Comparison of ENCODE assay signal across 29 cellular contexts in the genomic region with DNA sequence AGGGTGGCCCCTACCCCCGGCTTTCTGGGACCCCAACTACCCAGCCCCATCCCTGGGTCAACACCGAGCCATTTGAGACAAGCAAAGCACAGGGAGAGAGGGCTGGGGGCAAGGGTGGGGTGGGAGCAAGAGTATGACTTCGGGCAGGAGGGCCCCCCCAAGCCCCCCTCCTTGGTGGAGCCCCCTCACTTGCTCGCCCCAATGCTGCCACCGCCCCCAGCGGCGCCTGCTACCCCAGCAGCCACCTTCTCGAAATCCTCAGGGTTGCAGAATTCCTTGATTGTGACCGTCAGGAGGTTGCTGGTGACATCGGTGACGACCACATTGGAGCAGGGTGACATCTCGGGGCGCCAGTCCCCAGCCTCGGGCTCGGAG. TPM values are rescaled to one million over a fixed set of nuclear protein-coding genes. Genes with fewer than 3 reads are reported as not detected.
DNase-seq lines count a peak whose midpoint lies in the region; ATAC-seq and TF ChIP-seq lines count a peak whose summit lies in the region.
"Had no signal": no experiment of that assay in that cellular context is flagged by ENCODE, and none has a peak within 500 bp of the region (broad histone marks: within the 10 kb centered on the region; RNA-seq: fewer than 3 reads in every experiment).

No MANE protein-coding gene starts in this region.

- H3K9me3 Mint-ChIP-seq in activated naive CD8-positive, alpha-beta T cell treated with anti-CD3 and anti-CD28 coated beads, Interleukin-2, amount 50 U/mL, for 24 hours = no peaks in the 10 kb centered on the region
- no peaks in the 10 kb centered on the region for H3K9me3 Mint-ChIP-seq in natural killer cell
- H3K9me3 Mint-ChIP-seq: activated naive CD4-positive, alpha-beta T cell treated with anti-CD3 and anti-CD28 coated beads, Interleukin-2, amount 10 ng/mL, durations not matched to agents 7 days and 5 days; activated T-helper 1 cell treated with anti-CD3 and anti-CD28 coated beads, Interleukin-12 subunit alpha, Interleukin-12 subunit beta, Interleukin-2, Interleukin-4 antibody, amounts not matched to agents 30 ng/mL and 10 ng/mL and 1 ng/mL, durations not matched to agents 14 hours and 24 hours and 36 hours; brain; CD4-positive, alpha-beta T cell; neural progenitor cell had no signal

- no peak overlapping the region for H3K4me3 Mint-ChIP-seq in activated naive CD8-positive, alpha-beta T cell treated with anti-CD3 and anti-CD28 coated beads, Interleukin-2, amount 50 U/mL, for 24 hours
- H3K4me3 Mint-ChIP-seq in natural killer cell = no peak overlapping the region
- H3K4me3 Mint-ChIP-seq: activated naive CD4-positive, alpha-beta T cell treated with anti-CD3 and anti-CD28 coated beads, Interleukin-2, amount 10 ng/mL, durations not matched to agents 7 days and 5 days; activated T-helper 1 cell treated with anti-CD3 and anti-CD28 coated beads, Interleukin-12 subunit alpha, Interleukin-12 subunit beta, Interleukin-2, Interleukin-4 antibody, amounts not matched to agents 30 ng/mL and 10 ng/mL and 1 ng/mL, durations not matched to agents 14 hours and 24 hours and 36 hours; CD4-positive, alpha-beta T cell had no signal

- H3K36me3 ChIP-seq in heart left ventricle = peaks cover 0 to 53% (median 23%) of the 10 kb centered on the region in 9 donors
- peaks cover 27% of the 10 kb centered on the region for H3K36me3 ChIP-seq in left ventricle myocardium inferior
- peaks cover 17 to 46% (median 24%) of the 10 kb centered on the region in 4 donors for H3K36me3 ChIP-seq in sigmoid colon
- H3K36me3 ChIP-seq: neural progenitor cell had no signal

- no peak overlapping the region for H3K4me3 ChIP-seq in heart left ventricle
- H3K4me3 ChIP-seq in left ventricle myocardium inferior = peak overlapping the region; percentile 24
- H3K4me3 ChIP-seq in sigmoid colon = no peak overlapping the region
- H3K4me3 ChIP-seq: A549, gastrocnemius medialis, GM12878, neural progenitor cell had no signal

- ATAC-seq in heart left ventricle (no peak), left ventricle myocardium superior (no peak), natural killer cell (no peak), HG03139 (IDR thresholded peaks at IDR 0.05; ENCODE audit: unreplicated experiment) (no peak)
- no peak for ATAC-seq in activated naive CD8-positive, alpha-beta T cell treated with anti-CD3 and anti-CD28 coated beads, Interleukin-2, amount 50 U/mL, for 24 hours
- ATAC-seq: A549, gastrocnemius medialis, GM12878, left colon had no signal

- intact Hi-C loops in heart left ventricle (cut with DNase I) = loop anchor here in 7 of 10 donors (5.0 to 10.0 kb wide), 5 partner anchors 74 to 256 kb away; partner anchors contain the start of gene DNAL4 (in 1 of the 7)
- intact Hi-C loops in left ventricle myocardium superior (cut with micrococcal nuclease) = loop anchor here (5.0 kb wide), 1 partner anchor 256 kb away; no protein-coding TSS in a partner anchor
- intact Hi-C loops in left ventricle myocardium inferior (cut with micrococcal nuclease) = no loop called here
- intact Hi-C loops in sigmoid colon (cut with DNase I) = no loop called here
- intact Hi-C loops in natural killer cell (cut with micrococcal nuclease) = loop anchor here (2.0 kb wide), 1 partner anchor 451 kb away; no protein-coding TSS in a partner anchor

- no peak for TF ChIP-seq EP300 in sigmoid colon (IDR thresholded peaks at IDR 0.05)

- H3K4me1 ChIP-seq in heart left ventricle (peaks cover 10 to 97% (median 65%) of the 10 kb centered on the region in 12 donors), left ventricle myocardium inferior (peaks cover 96% of the 10 kb centered on the region), sigmoid colon (peaks cover 0 to 98% (median 92%) of the 10 kb centered on the region in 4 donors)

- TF ChIP-seq CTCF in heart left ventricle (IDR thresholded peaks at IDR 0.05) (no peak), left ventricle myocardium inferior (IDR thresholded peaks at IDR 0.05; ENCODE audit: borderline replicate concordance) (no peak), sigmoid colon (IDR thresholded peaks at IDR 0.05) (no peak), natural killer cell (IDR thresholded peaks at IDR 0.05) (no peak)

- DNase-seq in heart left ventricle (no peak), left ventricle myocardium superior (no peak), left ventricle myocardium inferior (no peak), sigmoid colon (peak; percentile 61), natural killer cell (no peak)
- DNase-seq in activated naive CD8-positive, alpha-beta T cell treated with anti-CD3 and anti-CD28 coated beads, Interleukin-2, amount 50 U/mL, for 24 hours = no peak
- no peak for DNase-seq in activated T-cell treated with anti-CD3 and anti-CD28 coated beads, Interleukin-2, amount 50 U/mL, for 1 hour
- DNase-seq: activated CD4-positive, alpha-beta T cell treated with anti-CD3 and anti-CD28 coated beads, Interleukin-2, amount 50 U/mL, for 48 hours; activated CD4-positive, CD25-positive, alpha-beta regulatory T cell treated with anti-CD3 and anti-CD28 coated beads, Interleukin-2, amount 50 U/mL, for 72 hours; activated naive CD4-positive, alpha-beta T cell treated with anti-CD3 and anti-CD28 coated beads, Interleukin-2, amount 10 ng/mL, durations not matched to agents 7 days and 5 days; AML-193; amniotic stem cell; EL; gastrocnemius medialis; HCEC 1CT; hippocampal formation; left colon; mesenchymal stem cell; NCI-H2107; NCI-H345; SHP77; stimulated activated CD4-positive, alpha-beta T cell treated with anti-CD3 and anti-CD28 coated beads, Interleukin-4, amount 100 ng/mL, for 24 hours had no signal

- TF ChIP-seq POLR2A in heart left ventricle (IDR thresholded peaks at IDR 0.05) = no peak
- TF ChIP-seq POLR2A in sigmoid colon (IDR thresholded peaks at IDR 0.05) = no peak

- no peaks in the 10 kb centered on the region for H3K27me3 Mint-ChIP-seq in activated naive CD8-positive, alpha-beta T cell treated with anti-CD3 and anti-CD28 coated beads, Interleukin-2, amount 50 U/mL, for 24 hours
- H3K27me3 Mint-ChIP-seq in natural killer cell (ENCODE audit: low read depth in 2 of 2) = no peaks in the 10 kb centered on the region
- H3K27me3 Mint-ChIP-seq: activated naive CD4-positive, alpha-beta T cell treated with anti-CD3 and anti-CD28 coated beads, Interleukin-2, amount 10 ng/mL, durations not matched to agents 7 days and 5 days; CD4-positive, alpha-beta T cell had no signal

- no peaks in the 10 kb centered on the region for H3K27me3 ChIP-seq in heart left ventricle
- H3K27me3 ChIP-seq in left ventricle myocardium inferior (ENCODE audit: low read depth) = no peaks in the 10 kb centered on the region
- no peaks in the 10 kb centered on the region for H3K27me3 ChIP-seq in sigmoid colon
- H3K27me3 ChIP-seq: neural progenitor cell had no signal

- 75 to 81% (median 78%) methylated on average over 4 to 15 of the region's 15 CpGs for WGBS in heart left ventricle, 4 donors
- WGBS in sigmoid colon, 2 donors = 90 to 91% methylated on average over 15 of the region's 15 CpGs

- H3K9me3 ChIP-seq in heart left ventricle (no peaks in the 10 kb centered on the region), left ventricle myocardium inferior (replicated peaks) (no peaks in the 10 kb centered on the region), sigmoid colon (no peaks in the 10 kb centered on the region)
- H3K9me3 ChIP-seq: A549, gastrocnemius medialis had no signal

- no peak overlapping the region for H3K27ac Mint-ChIP-seq in activated naive CD8-positive, alpha-beta T cell treated with anti-CD3 and anti-CD28 coated beads, Interleukin-2, amount 50 U/mL, for 24 hours
- H3K27ac Mint-ChIP-seq in natural killer cell = no peak overlapping the region
- H3K27ac Mint-ChIP-seq: activated naive CD4-positive, alpha-beta T cell treated with anti-CD3 and anti-CD28 coated beads, Interleukin-2, amount 10 ng/mL, durations not matched to agents 7 days and 5 days; activated T-helper 1 cell treated with anti-CD3 and anti-CD28 coated beads, Interleukin-12 subunit alpha, Interleukin-12 subunit beta, Interleukin-2, Interleukin-4 antibody, amounts not matched to agents 30 ng/mL and 10 ng/mL and 1 ng/mL, durations not matched to agents 14 hours and 24 hours and 36 hours; CD4-positive, alpha-beta T cell; neural progenitor cell had no signal

- peaks cover 33% of the 10 kb centered on the region for H3K36me3 Mint-ChIP-seq in activated naive CD8-positive, alpha-beta T cell treated with anti-CD3 and anti-CD28 coated beads, Interleukin-2, amount 50 U/mL, for 24 hours (ENCODE audit: low read depth)
- no peaks in the 10 kb centered on the region for H3K36me3 Mint-ChIP-seq in natural killer cell

- H3K27ac ChIP-seq in heart left ventricle = peak overlapping the region in 10 of 12 donors; percentile 36 to 92 (median 80)
- peak overlapping the region; percentile 84 for H3K27ac ChIP-seq in left ventricle myocardium inferior (replicated peaks)
- peak overlapping the region; percentile 66 to 81 (median 67) for H3K27ac ChIP-seq in sigmoid colon
- H3K27ac ChIP-seq: A549, neural progenitor cell had no signal

- H3K4me1 Mint-ChIP-seq in activated naive CD8-positive, alpha-beta T cell treated with anti-CD3 and anti-CD28 coated beads, Interleukin-2, amount 50 U/mL, for 24 hours = peaks cover 32% of the 10 kb centered on the region
- H3K4me1 Mint-ChIP-seq in natural killer cell = peaks cover 20 to 44% of the 10 kb centered on the region in 2 donors

RNA-seq across cellular contexts. Expression of gene CBX6, which starts 6.0 kb away (rescaled TPM):
- total RNA-seq in heart left ventricle (10 to 100 TPM; 28.3 to 59.0 (median 43.9) TPM), left ventricle myocardium superior (37.1 TPM), left ventricle myocardium inferior (32.9 TPM), sigmoid colon (10 to 100 TPM; 47.2 to 90.6 (median 59.3) TPM), natural killer cell (10 to 100 TPM; 68.0 to 81.5 (median 75.7) TPM)
- polyA plus RNA-seq in heart left ventricle (10 to 100 TPM; 21.1 to 43.5 TPM), sigmoid colon (10 to 100 TPM in 1 of 3 donors, 1 to 10 TPM in 2; 4.2 to 23.8 (median 5.1) TPM)

RNA-seq across cellular contexts. Expression of gene NPTXR, which starts 22.2 kb away (rescaled TPM):
- total RNA-seq in heart left ventricle = 10 to 100 TPM; 15.4 to 34.0 (median 20.7) TPM
- polyA plus RNA-seq in heart left ventricle = 10 to 100 TPM; 18.8 to 19.1 TPM
- 23.4 TPM for total RNA-seq in left ventricle myocardium superior
- 23.3 TPM for total RNA-seq in left ventricle myocardium inferior
- 10 to 100 TPM in 1 of 4 donors, 1 to 10 TPM in 3; 3.9 to 14.4 (median 5.3) TPM for total RNA-seq in sigmoid colon
- polyA plus RNA-seq in sigmoid colon = 1 to 10 TPM in 1 of 3 donors, under 1 TPM in 1, not detected in 1; under 0.01 to 2.9 TPM
- 1 to 10 TPM; 4.8 to 8.2 (median 6.1) TPM for total RNA-seq in natural killer cell

Comparison
In these comparisons a context has a peak if more than half of its experiments do, and no peak if none do; other contexts are left out.
1. intact Hi-C loops: an anchor here in heart left ventricle (5.0 to 10.0 kb wide), left ventricle myocardium superior (5.0 kb wide) and natural killer cell (2.0 kb wide); none called in left ventricle myocardium inferior and sigmoid colon.